In the genomic region with DNA sequence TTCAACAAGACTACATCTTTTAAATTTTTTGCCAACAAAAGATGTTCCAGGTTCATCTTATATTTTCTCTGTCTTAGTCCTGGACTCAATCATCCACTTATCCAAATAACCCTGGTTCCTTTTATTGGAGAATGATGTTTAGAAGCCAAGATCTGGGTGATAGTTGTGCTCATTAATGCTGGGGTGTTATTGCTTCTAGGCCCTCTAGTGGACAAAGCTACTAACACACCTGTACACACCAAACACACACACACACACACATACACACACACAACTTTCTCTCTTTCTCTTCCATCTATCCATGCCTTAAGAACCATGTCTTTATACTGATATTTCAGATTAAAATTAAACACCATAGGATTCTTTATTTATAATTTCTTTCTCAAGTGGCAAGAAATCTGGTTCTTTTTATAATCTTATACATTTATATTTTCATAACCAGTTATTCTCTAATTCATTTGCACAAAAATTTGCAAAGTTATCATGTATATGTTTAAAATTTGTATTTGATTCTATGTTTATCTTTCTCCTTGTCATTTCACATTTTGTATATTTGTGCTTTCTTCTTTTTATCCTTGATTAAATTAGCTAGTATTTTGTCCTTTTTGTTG, we compare ENCODE assay signal across 11 cellular contexts.
DNase-seq lines count a peak whose midpoint lies in the region; ATAC-seq, FAIRE-seq and TF ChIP-seq lines count a peak whose summit lies in the region.
"Had no signal": no experiment of that assay in that cellular context is flagged by ENCODE, and none has a peak within 500 bp of the region (broad histone marks: within the 10 kb centered on the region; RNA-seq: fewer than 3 reads in every experiment).

No MANE protein-coding gene starts in this region.

- no peak overlapping the region for H3K4me2 ChIP-seq in HCT116 (ENCODE audit: low read length)
- no peak overlapping the region for H3K4me2 ChIP-seq in SU-DHL-6 (ENCODE audit: low read depth, low read length, poor library complexity, severe bottlenecking)

- peak; percentile 82 for TF ChIP-seq RAD21 in HCT116 (IDR thresholded peaks at IDR 0.05; ENCODE audit: low read depth)

- CTCF ChIA-PET in CD8-positive, alpha-beta T cell (lab: Charles Lee): no interaction called here
- CTCF ChIA-PET in HCT116 (lab: Charles Lee): interaction anchor here (0.7 to 3.4 kb wide), 18 partner anchors 8 to 400 kb away, joined by 3 to 32 read pairs (median 3); a partner anchor contains a TSS

- no peaks in the 10 kb centered on the region for H3F3A ChIP-seq in SU-DHL-6 (ENCODE audit: insufficient read depth)

- POLR2A ChIA-PET in CD8-positive, alpha-beta T cell (lab: Charles Lee): no interaction called here
- POLR2A ChIA-PET in HCT116 (lab: Charles Lee): no interaction called here

- H3K36me3 Mint-ChIP-seq in CD8-positive, alpha-beta T cell: no peaks in the 10 kb centered on the region

- no peak overlapping the region for H3K4me3 ChIP-seq in CD8-positive, alpha-beta T cell (ENCODE audit: low read depth, low read length)
- H3K4me3 ChIP-seq in HCT116 (replicated peaks in 1 of 2; ENCODE audit: low read depth in 1 of 2, low read length in 2 of 2) (no peak overlapping the region), SU-DHL-6 (ENCODE audit: insufficient read depth, low read length, poor library complexity, severe bottlenecking) (no peak overlapping the region)
- H3K4me3 ChIP-seq: thyroid gland had no signal

- no peaks in the 10 kb centered on the region for H3K36me3 ChIP-seq in CD8-positive, alpha-beta T cell (ENCODE audit: insufficient read depth, low read length)
- H3K36me3 ChIP-seq in HCT116 (ENCODE audit: control insufficient read depth in 1 of 2, insufficient read depth in 2 of 2, low read length in 2 of 2) (no peaks in the 10 kb centered on the region), SU-DHL-6 (ENCODE audit: low read length) (no peaks in the 10 kb centered on the region)
- H3K36me3 ChIP-seq: thyroid gland had no signal

- in situ Hi-C loops in G401 (cut with HindIII; ENCODE audit: low sequenced_read_pairs): no loop called here

- H3K27ac Mint-ChIP-seq in CD8-positive, alpha-beta T cell: no peak overlapping the region

- no peaks in the 10 kb centered on the region for H3K9me3 ChIP-seq in CD8-positive, alpha-beta T cell (ENCODE audit: low read length)
- H3K9me3 ChIP-seq in HCT116 (ENCODE audit: control insufficient read depth in 1 of 2, insufficient read depth in 1 of 2, low read depth in 1 of 2, low read length in 2 of 2): no peaks in the 10 kb centered on the region
- no peaks in the 10 kb centered on the region; the same call in 1 of the 2 replicates for H3K9me3 ChIP-seq in SU-DHL-6 (ENCODE audit: insufficient read depth, low read length)
- H3K9me3 ChIP-seq: thyroid gland had no signal

- BruUV-seq in HCT116 (replicated peaks; lab: Mats Ljungman, UMichigan): no TSS peak

- H3K9ac ChIP-seq in HCT116 (ENCODE audit: low read length) (no peak overlapping the region), SU-DHL-6 (ENCODE audit: low read length) (no peak overlapping the region)

- no peak for DNase-seq in CD8-positive, alpha-beta T cell
- DNase-seq in HCT116 (ENCODE audit: low read depth, low spot score): peak; percentile 67
- peak; percentile 10 for DNase-seq in iris pigment epithelial cell (ENCODE audit: low read depth)
- DNase-seq in G401 (ENCODE audit: low spot score): no peak
- DNase-seq in HTR-8/SVneo (ENCODE audit: insufficient read length, low spot score): no peak
- DNase-seq in AG08395 (ENCODE audit: low spot score): no peak
- DNase-seq: left ventricle myocardium superior, thyroid gland had no signal

- peak; percentile 23 for TF ChIP-seq CTCF in CD8-positive, alpha-beta T cell (IDR thresholded peaks at IDR 0.05)
- TF ChIP-seq CTCF in HCT116 (IDR thresholded peaks at IDR 0.05 in 2 of 3, conservative IDR thresholded peaks at IDR 0.05 in 1 of 3; ENCODE audit: borderline replicate concordance in 1 of 3, insufficient read depth in 1 of 3, low read depth in 2 of 3, low read length in 2 of 3): peak; percentile 80 to 86 (median 84)
- peak; percentile 40 for TF ChIP-seq CTCF in SU-DHL-6 (IDR thresholded peaks at IDR 0.05; ENCODE audit: insufficient read depth, low read length, poor library complexity, severe bottlenecking)

- RAD21 ChIA-PET in HCT116 (lab: Charles Lee; ENCODE audit: low non-redundant PET in 1 of 2, low total read pairs in 2 of 2, uncharacterized antibody in 2 of 2, unreplicated experiment in 2 of 2): interaction anchor here in 1 of 2 experiments (0.8 to 1.3 kb wide), 2 partner anchors 121 to 188 kb away, joined by 5 to 8 read pairs; a partner anchor contains a TSS

- no peaks in the 10 kb centered on the region for H3K4me1 Mint-ChIP-seq in CD8-positive, alpha-beta T cell (ENCODE audit: low read depth)
- H3K4me1 Mint-ChIP-seq: central memory CD8-positive, alpha-beta T cell had no signal

- no peak for FAIRE-seq in HTR-8/SVneo (lab: Jason Lieb, UNC)

- no peaks in the 10 kb centered on the region for H3K27me3 ChIP-seq in CD8-positive, alpha-beta T cell (ENCODE audit: insufficient read depth, low read length)
- no peaks in the 10 kb centered on the region for H3K27me3 ChIP-seq in HCT116 (ENCODE audit: insufficient read depth, low read length)
- H3K27me3 ChIP-seq in SU-DHL-6 (ENCODE audit: low read length): no peaks in the 10 kb centered on the region
- H3K27me3 ChIP-seq: thyroid gland had no signal

- intact Hi-C loops in CD8-positive, alpha-beta T cell (cut with DNase I, micrococcal nuclease): no loop called here
- intact Hi-C loops in HCT116 (cut with micrococcal nuclease): loop anchor here (1.0 kb wide), 2 partner anchors 122 to 188 kb away; no protein-coding TSS in a partner anchor

- no peaks in the 10 kb centered on the region for H3K79me2 ChIP-seq in HCT116 (ENCODE audit: insufficient read depth, low read length)
- H3K79me2 ChIP-seq in SU-DHL-6 (ENCODE audit: insufficient read depth, low read length): no peaks in the 10 kb centered on the region

- peak overlapping the region; percentile 37 for H2AFZ ChIP-seq in HCT116 (ENCODE audit: low read depth, low read length, poor library complexity, severe bottlenecking)
- H2AFZ ChIP-seq in SU-DHL-6 (ENCODE audit: low read depth, low read length, severe bottlenecking): no peak overlapping the region

- H3K27me3 Mint-ChIP-seq in CD8-positive, alpha-beta T cell (ENCODE audit: low read depth): peaks cover 15% of the 10 kb centered on the region

- H3K4me3 Mint-ChIP-seq in CD8-positive, alpha-beta T cell: no peak overlapping the region
- H3K4me3 Mint-ChIP-seq: central memory CD8-positive, alpha-beta T cell had no signal

- peaks cover 3% of the 10 kb centered on the region for H3K9me3 Mint-ChIP-seq in CD8-positive, alpha-beta T cell

- H3K4me1 ChIP-seq in CD8-positive, alpha-beta T cell (ENCODE audit: insufficient read depth, low read length): peaks cover under 1% of the 10 kb centered on the region
- no peaks in the 10 kb centered on the region for H3K4me1 ChIP-seq in HCT116 (ENCODE audit: control insufficient read depth in 1 of 2, insufficient read depth in 2 of 2, low read length in 2 of 2)
- H3K4me1 ChIP-seq: thyroid gland had no signal

- no peaks in the 10 kb centered on the region for H3K9me2 ChIP-seq in HCT116 (ENCODE audit: insufficient read depth)
- no peaks in the 10 kb centered on the region for H3K9me2 ChIP-seq in SU-DHL-6 (replicated peaks; ENCODE audit: insufficient read depth, low read length)

- no peak for ATAC-seq in CD8-positive, alpha-beta T cell
- ATAC-seq in HCT116: peak; percentile 90
- ATAC-seq in GM21786 (IDR thresholded peaks at IDR 0.05; ENCODE audit: unreplicated experiment): no peak
- ATAC-seq: left ventricle myocardium superior had no signal

- no peak for TF ChIP-seq POLR2A in HCT116 (IDR thresholded peaks at IDR 0.05; ENCODE audit: borderline replicate concordance, extremely low read depth, insufficient read depth, insufficient read length)

- no peak overlapping the region for H3K27ac ChIP-seq in CD8-positive, alpha-beta T cell (ENCODE audit: low read depth, low read length)
- no peak overlapping the region for H3K27ac ChIP-seq in HCT116 (ENCODE audit: low read depth, low read length)
- no peak overlapping the region for H3K27ac ChIP-seq in SU-DHL-6 (ENCODE audit: low read depth, low read length)
- H3K27ac ChIP-seq: thyroid gland had no signal

- H4K20me1 ChIP-seq in HCT116 (ENCODE audit: insufficient read depth) (no peaks in the 10 kb centered on the region), SU-DHL-6 (ENCODE audit: low read depth, low read length) (no peaks in the 10 kb centered on the region; the same call in 1 of the 2 replicates)

TF ChIP-seq in HCT116, 20 proteins besides CTCF, POLR2A, EP300 and RAD21:
- peak; percentile 74 for TF ChIP-seq CBX3 (IDR thresholded peaks at IDR 0.05; ENCODE audit: low read depth)
- peak; percentile 35 for TF ChIP-seq YY1 (IDR thresholded peaks at IDR 0.05; ENCODE audit: extremely low read depth, insufficient replicate concordance, low read depth, low read length)
- TF ChIP-seq EGR1 (IDR thresholded peaks at IDR 0.05; ENCODE audit: low read depth): 0 out of 2 replicates have a peak, but pooled peaks have one; percentile 16
- TF ChIP-seq CEBPB (IDR thresholded peaks at IDR 0.05; ENCODE audit: low read depth): no peak
- TF ChIP-seq, protein P1, sequence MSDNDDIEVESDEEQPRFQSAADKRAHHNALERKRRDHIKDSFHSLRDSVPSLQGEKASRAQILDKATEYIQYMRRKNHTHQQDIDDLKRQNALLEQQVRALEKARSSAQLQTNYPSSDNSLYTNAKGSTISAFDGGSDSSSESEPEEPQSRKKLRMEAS (IDR thresholded peaks at IDR 0.05): peak; percentile 30; the same call in 1 of the 2 replicates
- no peak for TF ChIP-seq ELF1 (IDR thresholded peaks at IDR 0.05; ENCODE audit: borderline replicate concordance, low read depth)

Comparison
In these comparisons a context has a peak if more than half of its experiments do, and no peak if none do; other contexts are left out.
1. DNase-seq: peak in HCT116 (single experiment) and iris pigment epithelial cell (single experiment); none in CD8-positive, alpha-beta T cell (0 of 7), G401 (single experiment), HTR-8/SVneo (single experiment) and AG08395 (single experiment).
2. CTCF ChIP-seq: peak in every context shown above with its lines; median percentile 84 in HCT116; 40 in SU-DHL-6; 23 in CD8-positive, alpha-beta T cell.